18 cellular contexts compared by ENCODE assay signal in the genomic region with DNA sequence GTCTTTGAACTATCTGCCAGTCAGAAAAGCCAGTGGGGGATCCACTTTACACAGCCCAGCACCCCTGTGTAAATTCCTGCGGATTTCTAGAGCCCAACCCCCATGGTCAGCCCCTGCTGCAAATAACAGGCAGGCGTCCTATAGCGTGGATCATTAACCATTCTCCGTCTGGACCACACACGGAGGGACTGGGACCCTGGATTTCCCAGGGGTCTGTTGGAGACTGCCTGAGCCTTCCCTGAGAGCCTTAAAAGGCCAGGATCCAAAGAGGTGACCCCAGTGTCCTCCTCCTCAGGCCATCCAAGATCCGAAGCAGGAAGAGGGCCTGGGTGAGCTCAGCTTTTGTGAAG. TPM values are rescaled to one million over a fixed set of nuclear protein-coding genes. Genes with fewer than 3 reads are reported as not detected.
A peak's percentile ranks its signal among the peaks of the same experiment; 100 is the strongest.
DNase-seq lines count a peak whose midpoint lies in the region; ATAC-seq, FAIRE-seq and TF ChIP-seq lines count a peak whose summit lies in the region.
"Had no signal": no experiment of that assay in that cellular context is flagged by ENCODE, and none has a peak within 500 bp of the region (broad histone marks: within the 10 kb centered on the region; RNA-seq: fewer than 3 reads in every experiment).

No MANE protein-coding gene starts in this region.

- ATAC-seq in GM19463 (IDR thresholded peaks at IDR 0.05; ENCODE audit: unreplicated experiment) (no peak), right cardiac atrium (no peak)

- FAIRE-seq in astrocyte (lab: Jason Lieb, UNC) = no peak
- FAIRE-seq: A204.1, K562, RCC 7860 had no signal

- intact Hi-C loops in right cardiac atrium (cut with DNase I) = loop anchor here in 3 of 4 donors (5.0 to 10.0 kb wide), 5 partner anchors 383 to 1833 kb away; no protein-coding TSS in a partner anchor

- H3K27ac Mint-ChIP-seq in astrocyte (ENCODE audit: unreplicated experiment) (no peak overlapping the region), nephron progenitor cell (no peak overlapping the region)
- H3K27ac Mint-ChIP-seq: CD8-positive, alpha-beta memory T cell had no signal

- no peaks in the 10 kb centered on the region for H3K4me1 Mint-ChIP-seq in astrocyte (ENCODE audit: low read depth, unreplicated experiment)
- peaks cover 5% of the 10 kb centered on the region for H3K4me1 Mint-ChIP-seq in nephron progenitor cell

- no peak overlapping the region for H2AFZ ChIP-seq in astrocyte (ENCODE audit: low read depth, low read length)

- H3K79me2 ChIP-seq in astrocyte (ENCODE audit: insufficient read depth, low read length) = no peaks in the 10 kb centered on the region

- H3K36me3 Mint-ChIP-seq in astrocyte (ENCODE audit: low read depth, unreplicated experiment) (no peaks in the 10 kb centered on the region), nephron progenitor cell (ENCODE audit: low read depth) (no peaks in the 10 kb centered on the region)
- H3K36me3 Mint-ChIP-seq: CD8-positive, alpha-beta memory T cell had no signal

- no peaks in the 10 kb centered on the region for H4K20me1 ChIP-seq in astrocyte (ENCODE audit: insufficient read depth, low read length)
- H4K20me1 ChIP-seq: BLaER1 had no signal

- TF ChIP-seq CTCF in astrocyte (IDR thresholded peaks at IDR 0.05; ENCODE audit: insufficient read depth, low read depth, low read length) (no peak), nephron progenitor cell (IDR thresholded peaks at IDR 0.05) (no peak)

- no peaks in the 10 kb centered on the region for H3K36me3 ChIP-seq in astrocyte (ENCODE audit: insufficient read depth, low read length)
- H3K36me3 ChIP-seq: BLaER1, HAP-1 had no signal

- no peaks in the 10 kb centered on the region for H3K9me3 ChIP-seq in astrocyte (ENCODE audit: insufficient read depth, low read depth, low read length)
- no peaks in the 10 kb centered on the region for H3K9me3 ChIP-seq in right cardiac atrium (ENCODE audit: control insufficient read depth, low read length)
- H3K9me3 ChIP-seq: BLaER1, HAP-1, SK-N-SH had no signal

- H3K9me3 Mint-ChIP-seq in astrocyte (ENCODE audit: unreplicated experiment) (no peaks in the 10 kb centered on the region), nephron progenitor cell (no peaks in the 10 kb centered on the region)
- H3K9me3 Mint-ChIP-seq: CD8-positive, alpha-beta memory T cell had no signal

- H3K27ac ChIP-seq in astrocyte (ENCODE audit: low read depth, low read length) = no peak overlapping the region
- H3K27ac ChIP-seq in right cardiac atrium (ENCODE audit: low read length) = no peak overlapping the region
- H3K27ac ChIP-seq: BLaER1 had no signal

- peaks cover 66% of the 10 kb centered on the region for H3K27me3 Mint-ChIP-seq in astrocyte (ENCODE audit: low read depth, unreplicated experiment)
- peaks cover 66% of the 10 kb centered on the region for H3K27me3 Mint-ChIP-seq in nephron progenitor cell (ENCODE audit: low read depth, poor library complexity)

- no peak overlapping the region for H3K4me3 Mint-ChIP-seq in astrocyte (ENCODE audit: unreplicated experiment)
- no peak overlapping the region for H3K4me3 Mint-ChIP-seq in nephron progenitor cell

- peaks cover 3% of the 10 kb centered on the region for H3K4me1 ChIP-seq in astrocyte (ENCODE audit: insufficient read depth, low read length)
- H3K4me1 ChIP-seq in right cardiac atrium (ENCODE audit: control insufficient read depth, insufficient read depth, low read length) = no peaks in the 10 kb centered on the region

- H3K27me3 ChIP-seq in astrocyte (ENCODE audit: insufficient read depth, low read length) = peaks cover 18% of the 10 kb centered on the region
- peaks cover 3% of the 10 kb centered on the region for H3K27me3 ChIP-seq in right cardiac atrium (ENCODE audit: control insufficient read depth, insufficient read depth)
- H3K27me3 ChIP-seq: BLaER1 had no signal

- DNase-seq in activated effector memory CD4-positive, alpha-beta T cell treated with anti-CD3 and anti-CD28 coated beads, Interleukin-2, amount 50 U/mL, for 16 hours = peak; percentile 37
- DNase-seq in activated effector memory CD4-positive, alpha-beta T cell treated with Interleukin-2 at 50 U/mL for 16 hours = no peak
- DNase-seq in astrocyte (ENCODE audit: low read depth) (no peak), nephron progenitor cell (peak; percentile 26), NCI-H524 treated with DMSO at 0.1 percent for 48 hours (lab: John Stamatoyannopoulos, UW) (no peak), NCI-H1930 (lab: John Stamatoyannopoulos, UW) (no peak), right cardiac atrium (no peak)
- DNase-seq: NCI-H1417 treated with DMSO at 0.1 percent for 48 hours, NCI-H2029 treated with DMSO at 0.1 percent for 48 hours, NCI-H446 treated with DMSO at 0.1 percent for 48 hours had no signal

- H3K4me3 ChIP-seq in astrocyte (ENCODE audit: insufficient read depth, low read depth, low read length) (no peak overlapping the region), right cardiac atrium (ENCODE audit: low read length) (no peak overlapping the region)
- H3K4me3 ChIP-seq: HAP-1, K562 had no signal

- H3K9ac ChIP-seq in astrocyte (ENCODE audit: low read length) = peak overlapping the region; percentile 12
- H3K9ac ChIP-seq: BLaER1, SK-N-SH had no signal

- H3K4me2 ChIP-seq in astrocyte (ENCODE audit: low read length) = no peak overlapping the region

- 49% methylated on average over 6 of the region's 6 CpGs for WGBS in right cardiac atrium

RNA-seq across cellular contexts. Expression of a gene that starts 11.2 kb away (rescaled TPM):
- total RNA-seq in astrocyte = 0.48 and 0.75 TPM in 2 replicates
- 1 to 10 TPM in 1 of 4 donors, under 1 TPM in 3; 0.06 to 1.8 (median 0.34) TPM for total RNA-seq in right cardiac atrium
- 0.29 TPM for polyA plus RNA-seq in right cardiac atrium
- total RNA-seq: CD8-positive, alpha-beta memory T cell had no signal
- polyA plus RNA-seq: CD8-positive, alpha-beta memory T cell had no signal

Comparison
In these comparisons a context has a peak if more than half of its experiments do, and no peak if none do; other contexts are left out.
1. DNase-seq: peak in activated effector memory CD4-positive, alpha-beta T cell treated with anti-CD3 and anti-CD28 coated beads, Interleukin-2, amount 50 U/mL, for 16 hours (single experiment) and nephron progenitor cell (single experiment); none in activated effector memory CD4-positive, alpha-beta T cell treated with Interleukin-2 at 50 U/mL for 16 hours (single experiment), astrocyte (single experiment), NCI-H524 treated with DMSO at 0.1 percent for 48 hours (single experiment), NCI-H1930 (0 of 2) and right cardiac atrium (0 of 3).